10 cellular contexts compared by ENCODE assay signal in the genomic region with DNA sequence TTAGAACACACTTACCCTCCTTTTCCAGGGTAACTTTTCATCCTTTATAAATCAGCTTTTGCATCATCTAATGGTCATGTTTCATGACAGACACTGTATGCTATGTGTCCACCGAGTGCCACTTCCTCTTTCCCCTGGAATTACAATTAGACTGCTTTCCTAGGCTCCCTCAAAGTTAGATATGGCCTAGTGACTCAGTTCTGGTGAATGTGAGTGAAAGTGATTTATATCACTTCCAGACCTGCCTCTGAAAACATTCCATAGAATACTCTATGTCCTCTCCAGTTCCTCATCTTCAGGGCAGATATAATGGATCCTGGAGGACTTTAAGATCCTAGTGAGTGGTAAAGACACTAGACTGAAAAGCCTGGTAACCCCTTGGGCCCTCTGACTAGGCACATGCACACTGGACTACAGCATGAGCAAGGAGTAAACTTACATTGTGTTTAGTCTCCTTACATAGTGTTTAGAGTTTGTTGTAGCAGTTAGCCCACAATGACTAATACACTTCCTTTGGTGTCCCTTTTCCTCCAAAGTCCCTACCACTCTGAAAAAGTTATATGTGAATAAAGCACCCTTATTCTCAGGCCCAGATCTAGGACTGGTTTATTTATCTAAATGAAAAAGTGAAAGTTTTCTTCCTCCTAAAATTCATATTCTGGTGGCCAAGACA. TPM values are rescaled to one million over a fixed set of nuclear protein-coding genes. Genes with fewer than 3 reads are reported as not detected.
DNase-seq lines count a peak whose midpoint lies in the region; TF ChIP-seq lines count a peak whose summit lies in the region.
"Had no signal": no experiment of that assay in that cellular context is flagged by ENCODE, and none has a peak within 500 bp of the region (broad histone marks: within the 10 kb centered on the region; RNA-seq: fewer than 3 reads in every experiment).

No MANE protein-coding gene starts in this region.

- 9% methylated on average over 1 of the region's 1 CpG for WGBS in mammary epithelial cell (ENCODE audit: low coverage, missing lambda C conversion rate)
- WGBS in neuronal stem cell (ENCODE audit: extremely low coverage in 2 of 2, insufficient read length in 2 of 2, insufficient replicate concordance in 1 of 2), 2 donors, result no CpG with 5 or more reads among the region's 1 CpG

- in situ Hi-C loops in mammary epithelial cell (cut with MboI; ENCODE audit: low sequenced_read_pairs in 2 of 2), result no loop called here

- H3K4ac ChIP-seq in neuronal stem cell (ENCODE audit: low read length), result no peak overlapping the region

- H3K9me3 ChIP-seq in mammary epithelial cell (replicated peaks; ENCODE audit: insufficient read depth, low read length) (no peaks in the 10 kb centered on the region), neuronal stem cell (replicated peaks in 1 of 2; ENCODE audit: control insufficient read depth in 2 of 2, insufficient read depth in 1 of 2, low read depth in 1 of 2, low read length in 2 of 2) (no peaks in the 10 kb centered on the region)

- H2BK5ac ChIP-seq in neuronal stem cell (ENCODE audit: low read length), result no peak overlapping the region

- no peak overlapping the region for H3K23ac ChIP-seq in neuronal stem cell (ENCODE audit: low read depth, low read length, poor library complexity)

- H3K14ac ChIP-seq in neuronal stem cell (ENCODE audit: low read length), result no peak overlapping the region

- intact Hi-C loops in mammary epithelial cell (cut with micrococcal nuclease), result no loop called here

- no peaks in the 10 kb centered on the region for H3K27me3 Mint-ChIP-seq in nephron progenitor cell (ENCODE audit: low read depth, poor library complexity)
- peaks cover 5% of the 10 kb centered on the region for H3K27me3 Mint-ChIP-seq in activated CD4-positive, alpha-beta memory T cell treated with anti-CD3 and anti-CD28 coated beads, Interleukin-2, amount 10 ng/mL, durations not matched to agents 7 days and 5 days

- H3K4me2 ChIP-seq in mammary epithelial cell (ENCODE audit: insufficient read depth, low read depth, low read length), result peak overlapping the region; percentile 15
- no peak overlapping the region for H3K4me2 ChIP-seq in neuronal stem cell (ENCODE audit: insufficient read depth, low read length, poor library complexity, severe bottlenecking)

- H4K8ac ChIP-seq in neuronal stem cell (ENCODE audit: low read depth, low read length), result no peak overlapping the region

- peak; percentile 3 for DNase-seq in ELF-1 (ENCODE audit: low read depth, low spot score)
- DNase-seq in MV-4-11 (lab: John Stamatoyannopoulos, UW), result peak; percentile 91
- peak; percentile 67 for DNase-seq in mammary epithelial cell
- no peak for DNase-seq in nephron progenitor cell
- DNase-seq in COLO829 (ENCODE audit: low spot score), result no peak
- no peak for DNase-seq in activated CD4-positive, alpha-beta memory T cell treated with anti-CD3 and anti-CD28 coated beads, Interleukin-2, amount 10 ng/mL, durations not matched to agents 7 days and 5 days
- DNase-seq in neuronal stem cell (ENCODE audit: low spot score), result no peak
- no peak for DNase-seq in NCI-H2171 (lab: John Stamatoyannopoulos, UW)
- DNase-seq: stimulated activated CD4-positive, alpha-beta T cell treated with anti-CD3 and anti-CD28 coated beads, Interleukin-4, amount 100 ng/mL, for 4 hours; T-cell had no signal

- H2BK12ac ChIP-seq in neuronal stem cell (ENCODE audit: low read length), result no peak overlapping the region

- no peaks in the 10 kb centered on the region for H4K20me1 ChIP-seq in mammary epithelial cell (ENCODE audit: insufficient read depth, low read length)

- CTCF ChIA-PET in mammary epithelial cell (lab: Charles Lee; ENCODE audit: low non-redundant PET), result interaction anchor here (0.7 kb wide), 1 partner anchor 702 kb away, joined by 4 read pairs; no protein-coding TSS in a partner anchor
- CTCF ChIA-PET in activated CD4-positive, alpha-beta memory T cell treated with anti-CD3 and anti-CD28 coated beads, Interleukin-2, amount 10 ng/mL, durations not matched to agents 7 days and 5 days (lab: Charles Lee), result no interaction called here

- H3K4me1 Mint-ChIP-seq in nephron progenitor cell, result peaks cover 15% of the 10 kb centered on the region
- peaks cover 6% of the 10 kb centered on the region for H3K4me1 Mint-ChIP-seq in activated CD4-positive, alpha-beta memory T cell treated with anti-CD3 and anti-CD28 coated beads, Interleukin-2, amount 10 ng/mL, durations not matched to agents 7 days and 5 days
- H3K4me1 Mint-ChIP-seq: T-cell had no signal

- H2BK120ac ChIP-seq in neuronal stem cell (ENCODE audit: low read depth, low read length), result no peak overlapping the region

- peaks cover 31% of the 10 kb centered on the region for H3K9me3 Mint-ChIP-seq in nephron progenitor cell
- H3K9me3 Mint-ChIP-seq in activated CD4-positive, alpha-beta memory T cell treated with anti-CD3 and anti-CD28 coated beads, Interleukin-2, amount 10 ng/mL, durations not matched to agents 7 days and 5 days, result peaks cover 15% of the 10 kb centered on the region

- H3K18ac ChIP-seq in neuronal stem cell (ENCODE audit: low read length), result no peak overlapping the region

- peak overlapping the region; percentile 64 for H2AFZ ChIP-seq in mammary epithelial cell (ENCODE audit: low read depth, low read length)
- H2AFZ ChIP-seq in neuronal stem cell (ENCODE audit: low read length), result no peak overlapping the region

- no peaks in the 10 kb centered on the region for H3K79me1 ChIP-seq in neuronal stem cell (ENCODE audit: low read depth, low read length)

- no TSS peak for BruUV-seq in mammary epithelial cell (replicated peaks; lab: Mats Ljungman, UMichigan)

- H2AK5ac ChIP-seq in neuronal stem cell (ENCODE audit: low read depth, low read length), result no peak overlapping the region

- H3K9ac ChIP-seq in mammary epithelial cell (ENCODE audit: insufficient read depth, low read length) (no peak overlapping the region), neuronal stem cell (ENCODE audit: low read depth, low read length, poor library complexity) (no peak overlapping the region)

- H3K4me3 ChIP-seq in mammary epithelial cell (replicated peaks in 1 of 3; ENCODE audit: insufficient read depth in 1 of 3, low read depth in 2 of 3, low read length in 3 of 3) (no peak overlapping the region), neuronal stem cell (ENCODE audit: low read length in 2 of 2) (no peak overlapping the region)

- peaks cover 15% of the 10 kb centered on the region for H3K36me3 Mint-ChIP-seq in nephron progenitor cell (ENCODE audit: low read depth)
- peaks cover 4% of the 10 kb centered on the region for H3K36me3 Mint-ChIP-seq in activated CD4-positive, alpha-beta memory T cell treated with anti-CD3 and anti-CD28 coated beads, Interleukin-2, amount 10 ng/mL, durations not matched to agents 7 days and 5 days (ENCODE audit: low read depth)
- H3K36me3 Mint-ChIP-seq: T-cell had no signal

- H3K36me3 ChIP-seq in mammary epithelial cell (ENCODE audit: insufficient read depth, low read length), result no peaks in the 10 kb centered on the region
- H3K36me3 ChIP-seq in neuronal stem cell (replicated peaks in 1 of 2; ENCODE audit: control insufficient read depth in 2 of 2, insufficient read depth in 2 of 2, low read length in 2 of 2), result no peaks in the 10 kb centered on the region

- no peak overlapping the region for H4K91ac ChIP-seq in neuronal stem cell (ENCODE audit: low read depth, low read length, poor library complexity)

- no peak overlapping the region for H2BK15ac ChIP-seq in neuronal stem cell (ENCODE audit: low read length)

- no peak overlapping the region for H3K4me3 Mint-ChIP-seq in nephron progenitor cell
- no peak overlapping the region for H3K4me3 Mint-ChIP-seq in activated CD4-positive, alpha-beta memory T cell treated with anti-CD3 and anti-CD28 coated beads, Interleukin-2, amount 10 ng/mL, durations not matched to agents 7 days and 5 days
- H3K4me3 Mint-ChIP-seq: T-cell had no signal

- TF ChIP-seq CTCF in mammary epithelial cell (conservative IDR thresholded peaks at IDR 0.05 in 1 of 2, IDR thresholded peaks at IDR 0.05 in 1 of 2; ENCODE audit: extremely low read depth in 1 of 2, insufficient read depth in 1 of 2, low read depth in 1 of 2, low read length in 2 of 2), result no peak
- TF ChIP-seq CTCF in nephron progenitor cell (IDR thresholded peaks at IDR 0.05), result no peak

- H3K4me1 ChIP-seq in mammary epithelial cell (ENCODE audit: insufficient read depth, low read length) (peaks cover 15% of the 10 kb centered on the region), neuronal stem cell (ENCODE audit: control insufficient read depth in 2 of 2, insufficient read depth in 1 of 2, low read depth in 1 of 2, low read length in 2 of 2) (no peaks in the 10 kb centered on the region)

- H3K27me3 ChIP-seq in mammary epithelial cell (ENCODE audit: insufficient read depth, low read length) (no peaks in the 10 kb centered on the region), neuronal stem cell (ENCODE audit: control insufficient read depth in 3 of 3, insufficient read depth in 3 of 3, low read depth in 1 of 3, low read length in 3 of 3) (no peaks in the 10 kb centered on the region)

- peak overlapping the region; percentile 30 for H3K27ac ChIP-seq in mammary epithelial cell (ENCODE audit: insufficient read depth, low read depth, low read length)
- no peak overlapping the region for H3K27ac ChIP-seq in neuronal stem cell (replicated peaks; ENCODE audit: low read length)

- POLR2A ChIA-PET in activated CD4-positive, alpha-beta memory T cell treated with anti-CD3 and anti-CD28 coated beads, Interleukin-2, amount 10 ng/mL, durations not matched to agents 7 days and 5 days (lab: Charles Lee), result no interaction called here

- H3K27ac Mint-ChIP-seq in nephron progenitor cell, result peak overlapping the region; percentile 55
- H3K27ac Mint-ChIP-seq in activated CD4-positive, alpha-beta memory T cell treated with anti-CD3 and anti-CD28 coated beads, Interleukin-2, amount 10 ng/mL, durations not matched to agents 7 days and 5 days, result no peak overlapping the region
- H3K27ac Mint-ChIP-seq: T-cell had no signal

- dilution Hi-C loops in mammary epithelial cell (cut with HindIII; ENCODE audit: low sequenced_read_pairs), result no loop called here

- no peaks in the 10 kb centered on the region for H3K79me2 ChIP-seq in mammary epithelial cell (ENCODE audit: insufficient read depth, low read length)

RNA-seq across cellular contexts. Expression of a gene that starts 59.3 kb away (rescaled TPM):
- total RNA-seq in mammary epithelial cell, result not detected
- polyA plus RNA-seq in mammary epithelial cell, result not detected
- polyA minus RNA-seq in mammary epithelial cell, result not detected
- not detected for total RNA-seq in activated CD4-positive, alpha-beta memory T cell treated with anti-CD3 and anti-CD28 coated beads, Interleukin-2, amount 10 ng/mL, durations not matched to agents 7 days and 5 days
- not detected for polyA plus RNA-seq in neuronal stem cell (2013, experiment 1 of 2)
- not detected for polyA plus RNA-seq in neuronal stem cell (2013, experiment 2 of 2)

Comparison
In these comparisons a context has a peak if more than half of its experiments do, and no peak if none do; other contexts are left out.
1. DNase-seq: peak in ELF-1 (single experiment), MV-4-11 (single experiment) and mammary epithelial cell (single experiment); none in nephron progenitor cell (single experiment), COLO829 (single experiment), activated CD4-positive, alpha-beta memory T cell treated with anti-CD3 and anti-CD28 coated beads, Interleukin-2, amount 10 ng/mL, durations not matched to agents 7 days and 5 days (single experiment), neuronal stem cell (single experiment) and NCI-H2171 (single experiment).